Comparison of ENCODE assay signal across 18 cellular contexts in the genomic region with DNA sequence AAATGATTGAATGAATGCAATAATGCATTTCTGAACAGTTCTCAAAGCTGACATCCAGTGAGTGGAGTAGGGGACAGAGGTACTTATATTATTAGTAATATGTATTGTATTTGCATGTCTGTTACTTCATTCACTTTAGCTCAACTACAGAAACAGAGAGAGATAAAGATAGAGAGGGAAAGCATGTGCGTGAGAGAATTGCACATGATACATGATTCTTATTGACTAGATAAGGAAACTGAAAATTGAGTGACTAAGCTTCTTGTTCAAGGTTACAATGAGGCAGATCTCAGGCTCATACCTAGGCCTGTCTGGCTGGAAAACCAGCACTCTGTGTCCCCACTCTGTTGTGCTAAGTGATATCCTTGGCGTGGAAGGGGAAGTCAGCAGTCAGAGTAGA.
DNase-seq lines count a peak whose midpoint lies in the region; ATAC-seq and TF ChIP-seq lines count a peak whose summit lies in the region.
"Had no signal": no experiment of that assay in that cellular context is flagged by ENCODE, and none has a peak within 500 bp of the region (broad histone marks: within the 10 kb centered on the region; RNA-seq: fewer than 3 reads in every experiment).

No MANE protein-coding gene starts in this region.

- no peaks in the 10 kb centered on the region for H3K27me3 ChIP-seq in Caco-2 (replicated peaks; ENCODE audit: control insufficient read depth, insufficient read depth, low read length)
- H3K27me3 ChIP-seq: gastroesophageal sphincter, pancreas had no signal

- H3K4me1 ChIP-seq in Caco-2, result no peaks in the 10 kb centered on the region
- H3K4me1 ChIP-seq: breast epithelium, gastroesophageal sphincter, pancreas had no signal

- H3K36me3 Mint-ChIP-seq in Caco-2 (ENCODE audit: insufficient read depth, unreplicated experiment), result no peaks in the 10 kb centered on the region
- H3K36me3 Mint-ChIP-seq in activated CD4-positive, alpha-beta T cell treated with anti-CD3 and anti-CD28 coated beads, Interleukin-2, amount 10 ng/mL, durations not matched to agents 7 days and 5 days (ENCODE audit: low read depth), result no peaks in the 10 kb centered on the region

- H3K36me3 ChIP-seq in Caco-2 (ENCODE audit: control insufficient read depth, insufficient read depth, low read length), result no peaks in the 10 kb centered on the region
- H3K36me3 ChIP-seq: breast epithelium, gastroesophageal sphincter, pancreas, thoracic aorta had no signal

- DNase-seq in amniotic epithelial cell (ENCODE audit: low read depth), result peak; percentile 64
- DNase-seq in stimulated activated naive CD4-positive, alpha-beta T cell (lab: John Stamatoyannopoulos, UW), result no peak
- DNase-seq in activated T-cell treated with anti-CD3 and anti-CD28 coated beads, Interleukin-2, amount 50 U/mL, for 1 hour, result no peak
- DNase-seq in Caco-2, result no peak
- no peak for DNase-seq in activated CD4-positive, alpha-beta T cell treated with anti-CD3 and anti-CD28 coated beads, Interleukin-2, amount 10 ng/mL, durations not matched to agents 7 days and 5 days
- DNase-seq: activated CD4-positive, alpha-beta T cell treated with anti-CD3 and anti-CD28 coated beads, Interleukin-2, amount 50 U/mL, for 4 hours; activated effector memory CD4-positive, alpha-beta T cell treated with Interleukin-2 at 50 U/mL for 16 hours; endodermal cell; NCI-H2029; NCI-H69; pancreas; T-helper 9 cell had no signal

- no peak overlapping the region for H3K4me3 ChIP-seq in Caco-2 (ENCODE audit: low read depth, low read length)
- H3K4me3 ChIP-seq: breast epithelium, gastroesophageal sphincter, pancreas, thoracic aorta had no signal

- peaks cover 13% of the 10 kb centered on the region for H3K27me3 Mint-ChIP-seq in Caco-2 (ENCODE audit: insufficient read depth, unreplicated experiment)
- no peaks in the 10 kb centered on the region for H3K27me3 Mint-ChIP-seq in activated CD4-positive, alpha-beta T cell treated with anti-CD3 and anti-CD28 coated beads, Interleukin-2, amount 10 ng/mL, durations not matched to agents 7 days and 5 days

- no peaks in the 10 kb centered on the region for H3K9me3 ChIP-seq in Caco-2
- H3K9me3 ChIP-seq: gastroesophageal sphincter, pancreas, thoracic aorta had no signal

- no peak overlapping the region for H3K4me3 Mint-ChIP-seq in Caco-2 (ENCODE audit: unreplicated experiment)
- H3K4me3 Mint-ChIP-seq in activated CD4-positive, alpha-beta T cell treated with anti-CD3 and anti-CD28 coated beads, Interleukin-2, amount 10 ng/mL, durations not matched to agents 7 days and 5 days, result no peak overlapping the region
- H3K4me3 Mint-ChIP-seq: endodermal cell had no signal

- H3K4me1 Mint-ChIP-seq in Caco-2 (ENCODE audit: low read depth, unreplicated experiment), result no peaks in the 10 kb centered on the region
- H3K4me1 Mint-ChIP-seq in activated CD4-positive, alpha-beta T cell treated with anti-CD3 and anti-CD28 coated beads, Interleukin-2, amount 10 ng/mL, durations not matched to agents 7 days and 5 days, result no peaks in the 10 kb centered on the region
- H3K4me1 Mint-ChIP-seq: endodermal cell had no signal

- no peaks in the 10 kb centered on the region for H3K9me3 Mint-ChIP-seq in Caco-2 (ENCODE audit: unreplicated experiment)
- peaks cover 3% of the 10 kb centered on the region for H3K9me3 Mint-ChIP-seq in activated CD4-positive, alpha-beta T cell treated with anti-CD3 and anti-CD28 coated beads, Interleukin-2, amount 10 ng/mL, durations not matched to agents 7 days and 5 days
- H3K9me3 Mint-ChIP-seq: endodermal cell had no signal

- no peak overlapping the region for H3K27ac Mint-ChIP-seq in Caco-2 (ENCODE audit: unreplicated experiment)
- H3K27ac Mint-ChIP-seq in activated CD4-positive, alpha-beta T cell treated with anti-CD3 and anti-CD28 coated beads, Interleukin-2, amount 10 ng/mL, durations not matched to agents 7 days and 5 days, result no peak overlapping the region
- H3K27ac Mint-ChIP-seq: endodermal cell had no signal

- BruUV-seq in Caco-2 (replicated peaks; lab: Mats Ljungman, UMichigan), result no TSS peak

- no peak for TF ChIP-seq CTCF in Caco-2 (IDR thresholded peaks at IDR 0.05; ENCODE audit: insufficient read depth in 1 of 2, low read depth in 1 of 2, low read length in 1 of 2, severe bottlenecking in 1 of 2, unreplicated experiment in 1 of 2)

- CTCF ChIA-PET in Caco-2 (lab: Charles Lee), result no interaction called here
- CTCF ChIA-PET in activated CD4-positive, alpha-beta T cell treated with anti-CD3 and anti-CD28 coated beads, Interleukin-2, amount 10 ng/mL, durations not matched to agents 7 days and 5 days (lab: Charles Lee), result no interaction called here

- intact Hi-C loops in Caco-2 (cut with micrococcal nuclease; ENCODE audit: unreplicated experiment), result no loop called here

- POLR2A ChIA-PET in Caco-2 (lab: Charles Lee), result no interaction called here
- POLR2A ChIA-PET in activated CD4-positive, alpha-beta T cell treated with anti-CD3 and anti-CD28 coated beads, Interleukin-2, amount 10 ng/mL, durations not matched to agents 7 days and 5 days (lab: Charles Lee), result no interaction called here

- ATAC-seq in GM18861 (IDR thresholded peaks at IDR 0.05; ENCODE audit: unreplicated experiment), result peak; percentile 88
- ATAC-seq in GM21447 (IDR thresholded peaks at IDR 0.05; ENCODE audit: unreplicated experiment), result peak; percentile 65
- peak; percentile 60 for ATAC-seq in HG03045 (IDR thresholded peaks at IDR 0.05; ENCODE audit: unreplicated experiment)
- ATAC-seq: gastroesophageal sphincter, pancreas had no signal
